8 cellular contexts compared by ENCODE assay signal in the genomic region with DNA sequence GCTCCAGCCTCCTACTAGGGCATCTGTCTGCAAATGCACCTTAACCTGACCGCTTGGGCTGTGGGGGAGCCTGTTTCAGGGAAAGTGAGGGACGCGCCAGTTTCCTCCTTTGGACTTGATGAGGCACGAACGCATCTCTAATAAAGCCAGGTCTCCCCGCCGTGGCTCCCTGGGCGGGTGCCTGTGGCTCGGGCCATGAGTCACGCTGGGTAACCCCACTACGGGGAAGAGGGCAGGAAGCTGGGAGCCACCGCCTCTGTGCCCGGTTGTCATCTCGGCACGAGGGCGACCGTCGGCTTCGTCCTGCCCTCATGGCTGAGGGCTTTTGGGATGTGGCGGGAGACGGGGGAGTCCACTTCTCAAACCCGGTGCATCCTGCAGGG. TPM values are rescaled to one million over a fixed set of nuclear protein-coding genes. Genes with fewer than 3 reads are reported as not detected.
DNase-seq lines count a peak whose midpoint lies in the region; ATAC-seq and TF ChIP-seq lines count a peak whose summit lies in the region.

No MANE protein-coding gene starts in this region.

- H3K4me3 ChIP-seq in thoracic aorta (no peak overlapping the region), brain microvascular endothelial cell (ENCODE audit: low read depth, low read length) (no peak overlapping the region), hepatocyte (no peak overlapping the region)

- ATAC-seq in natural killer cell: peak; percentile 53 to 70 (median 68)
- peak; percentile 12 for ATAC-seq in thoracic aorta (ENCODE audit: insufficient number of reproducible peaks, low FRiP score, low read depth)

- H3K4me1 Mint-ChIP-seq in natural killer cell: peaks cover 53 to 79% of the 10 kb centered on the region in 2 donors

- in situ Hi-C loops in brain microvascular endothelial cell (cut with HindIII; ENCODE audit: low pct_ligation_motif_present, low sequenced_read_pairs): no loop called here

- H3K27me3 Mint-ChIP-seq in natural killer cell (ENCODE audit: low read depth in 2 of 2): no peaks in the 10 kb centered on the region

- H2AFZ ChIP-seq in hepatocyte: no peak overlapping the region

- H3K27ac Mint-ChIP-seq in natural killer cell: peak overlapping the region; percentile 88 to 90

- H3K79me2 ChIP-seq in hepatocyte: peaks cover 20% of the 10 kb centered on the region

- H3K9me2 ChIP-seq in hepatocyte (replicated peaks; ENCODE audit: insufficient read depth): no peaks in the 10 kb centered on the region

- peaks cover 21 to 32% of the 10 kb centered on the region in 2 donors for H3K4me1 ChIP-seq in thoracic aorta (ENCODE audit: control insufficient read depth in 1 of 2, low read depth in 2 of 2)
- no peaks in the 10 kb centered on the region for H3K4me1 ChIP-seq in hepatocyte (ENCODE audit: insufficient read depth)

- H3K27me3 ChIP-seq in thoracic aorta (replicated peaks; ENCODE audit: insufficient read depth): no peaks in the 10 kb centered on the region
- H3K27me3 ChIP-seq in brain microvascular endothelial cell (replicated peaks): no peaks in the 10 kb centered on the region
- H3K27me3 ChIP-seq in hepatocyte: no peaks in the 10 kb centered on the region

- WGBS in hepatocyte (ENCODE audit: low lambda C conversion rate, missing lambda C conversion rate): 91% methylated on average over 22 of the region's 22 CpGs

- no peak overlapping the region for H3K4me2 ChIP-seq in hepatocyte

- no peaks in the 10 kb centered on the region for H3K9me3 Mint-ChIP-seq in natural killer cell

- H4K20me1 ChIP-seq in hepatocyte (ENCODE audit: insufficient read depth, poor library complexity, severe bottlenecking): peaks cover 27% of the 10 kb centered on the region

- H3K36me3 ChIP-seq in thoracic aorta (peaks cover 11% of the 10 kb centered on the region), brain microvascular endothelial cell (replicated peaks) (peaks cover 5% of the 10 kb centered on the region), hepatocyte (replicated peaks; ENCODE audit: insufficient read depth, low read depth) (no peaks in the 10 kb centered on the region)

- intact Hi-C loops in natural killer cell (cut with micrococcal nuclease): loop anchor here (5.0 to 10.0 kb wide), 2 partner anchors 99 to 311 kb away; a partner anchor contains a TSS

- H3K4me3 Mint-ChIP-seq in natural killer cell: peak overlapping the region; percentile 90

- H3K36me3 Mint-ChIP-seq in natural killer cell: no peaks in the 10 kb centered on the region

- TF ChIP-seq CTCF in natural killer cell (IDR thresholded peaks at IDR 0.05) (no peak), thoracic aorta (IDR thresholded peaks at IDR 0.05) (no peak), brain microvascular endothelial cell (IDR thresholded peaks at IDR 0.05; ENCODE audit: low read depth, low read length, missing control alignments) (no peak), hepatocyte (IDR thresholded peaks at IDR 0.05; ENCODE audit: poor library complexity) (no peak)

- DNase-seq in T-helper 2 cell (peak; percentile 32 to 81 (median 62)), natural killer cell (peak; percentile 72), thoracic aorta (ENCODE audit: low spot score) (no peak), brain microvascular endothelial cell (no peak), NCI-H2107 (lab: John Stamatoyannopoulos, UW) (no peak), hepatocyte (ENCODE audit: low spot score) (no peak), inferior parietal cortex (ENCODE audit: extremely low spot score) (no peak)
- peak; percentile 72 for DNase-seq in activated naive CD4-positive, alpha-beta T cell treated with anti-CD3 and anti-CD28 coated beads, Interleukin-2, amount 50 U/mL, for 16 hours

- no peak overlapping the region for H3K27ac ChIP-seq in thoracic aorta
- no peak overlapping the region for H3K27ac ChIP-seq in brain microvascular endothelial cell
- H3K27ac ChIP-seq in hepatocyte: no peak overlapping the region

- H3K9me3 ChIP-seq in thoracic aorta (no peaks in the 10 kb centered on the region), hepatocyte (ENCODE audit: low read depth) (no peaks in the 10 kb centered on the region)

RNA-seq across cellular contexts. Expression of a gene that starts 12.1 kb away (rescaled TPM):
- total RNA-seq in natural killer cell (100 to 1,000 TPM; 126 to 228 (median 192) TPM), thoracic aorta (10 to 100 TPM; 40.9 to 48.1 TPM), hepatocyte (4.3 and 6.5 TPM in 2 replicates)
- polyA plus RNA-seq in hepatocyte: 5.3 and 8.3 TPM in 2 replicates

RNA-seq across cellular contexts. Expression of a gene that starts 50.9 kb away (rescaled TPM):
- total RNA-seq in natural killer cell (10 to 100 TPM; 84.3 to 89.0 (median 87.1) TPM), thoracic aorta (10 to 100 TPM; 59.0 to 72.8 TPM), hepatocyte (22.5 and 42.7 TPM in 2 replicates)
- 42.0 and 45.4 TPM in 2 replicates for polyA plus RNA-seq in hepatocyte

Comparison
In these comparisons a context has a peak if more than half of its experiments do, and no peak if none do; other contexts are left out.
1. DNase-seq: peak in T-helper 2 cell (5 of 5), activated naive CD4-positive, alpha-beta T cell treated with anti-CD3 and anti-CD28 coated beads, Interleukin-2, amount 50 U/mL, for 16 hours (single experiment) and natural killer cell (single experiment); none in thoracic aorta (single experiment), brain microvascular endothelial cell (single experiment), NCI-H2107 (single experiment), hepatocyte (single experiment) and inferior parietal cortex (single experiment).